8 cellular contexts compared by ENCODE assay signal in genomic region chr2:101307950-101308431, GRCh38. TPM values are rescaled to one million over a fixed set of nuclear protein-coding genes. Genes with fewer than 3 reads are reported as not detected.
DNase-seq lines count a peak whose midpoint lies in the region; TF ChIP-seq lines count a peak whose summit lies in the region.

No MANE protein-coding gene starts in this region.

- no peak overlapping the region for H3K27ac ChIP-seq in OCI-LY1 (ENCODE audit: low read depth, low read length, poor library complexity, severe bottlenecking)

- H3K36me3 ChIP-seq in OCI-LY1 (ENCODE audit: insufficient read depth, low read length) = no peaks in the 10 kb centered on the region

- no peaks in the 10 kb centered on the region for H4K20me1 ChIP-seq in OCI-LY1 (ENCODE audit: insufficient read depth, low read length)

- H3K9me3 Mint-ChIP-seq in HFFc6 = no peaks in the 10 kb centered on the region
- H3K9me3 Mint-ChIP-seq in immature natural killer cell = no peaks in the 10 kb centered on the region

- peak overlapping the region; percentile 75 for H3K4me3 ChIP-seq in OCI-LY1 (ENCODE audit: low read depth, low read length, poor library complexity, severe bottlenecking)
- H3K4me3 ChIP-seq in astrocyte of the cerebellum (ENCODE audit: low read depth, low read length) = peak overlapping the region; percentile 59

- H3K4me1 Mint-ChIP-seq in HFFc6 (ENCODE audit: low read depth) (peaks cover 52% of the 10 kb centered on the region), immature natural killer cell (peaks cover 84 to 89% of the 10 kb centered on the region in 2 donors)

- in situ Hi-C loops in GM13976 (cut with MboI; ENCODE audit: low sequenced_read_pairs, unreplicated experiment) = no loop called here
- in situ Hi-C loops in astrocyte of the cerebellum (cut with HindIII; ENCODE audit: low sequenced_read_pairs) = no loop called here

- peaks cover 52% of the 10 kb centered on the region for H3K4me1 ChIP-seq in OCI-LY1 (ENCODE audit: insufficient read depth, low read length, severe bottlenecking)

- no peaks in the 10 kb centered on the region for H3K9me2 ChIP-seq in OCI-LY1 (ENCODE audit: low read depth, low read length)

- peak; percentile 52 for DNase-seq in GM13976 (ENCODE audit: low spot score)
- DNase-seq in HFFc6 = no peak
- no peak for DNase-seq in astrocyte of the cerebellum (ENCODE audit: low read depth)
- DNase-seq in immature natural killer cell = no peak
- DNase-seq in stimulated activated CD4-positive, alpha-beta T cell treated with anti-CD3 and anti-CD28 coated beads, Interleukin-4, amount 100 ng/mL, for 24 hours = peak; percentile 33
- DNase-seq in GDM1 (lab: John Stamatoyannopoulos, UW) = no peak
- DNase-seq in putamen (ENCODE audit: low spot score) = no peak

- peak overlapping the region; percentile 90 for H3K4me3 Mint-ChIP-seq in HFFc6
- peak overlapping the region; percentile 91 to 99 (median 98) for H3K4me3 Mint-ChIP-seq in immature natural killer cell

- TF ChIP-seq CTCF in GM13976 (IDR thresholded peaks at IDR 0.05; ENCODE audit: borderline replicate concordance, control extremely low read depth, extremely low read depth, insufficient read depth, missing control alignments) (no peak), HFFc6 (IDR thresholded peaks at IDR 0.05) (no peak), OCI-LY1 (IDR thresholded peaks at IDR 0.05; ENCODE audit: low read length) (no peak), astrocyte of the cerebellum (IDR thresholded peaks at IDR 0.05; ENCODE audit: low read depth, low read length, missing control alignments) (no peak)

- H3K4me2 ChIP-seq in OCI-LY1 (ENCODE audit: low read length) = peak overlapping the region; percentile 68

- no peaks in the 10 kb centered on the region for H3K27me3 ChIP-seq in OCI-LY1 (ENCODE audit: insufficient read depth, low read length)

- 0 out of 2 replicates have a peak, but pooled peaks cover 6% of the 10 kb centered on the region for H3K36me3 Mint-ChIP-seq in HFFc6 (ENCODE audit: low read depth)
- H3K36me3 Mint-ChIP-seq in immature natural killer cell = peaks cover 0 to 3% (median 0%) of the 10 kb centered on the region in 3 donors

- H3K79me2 ChIP-seq in OCI-LY1 (ENCODE audit: insufficient read depth, low read length) = no peaks in the 10 kb centered on the region

- H3K27ac Mint-ChIP-seq in HFFc6 (peak overlapping the region; percentile 93), immature natural killer cell (peak overlapping the region; percentile 97 to 100 (median 100))

- H3K27me3 Mint-ChIP-seq in HFFc6 (ENCODE audit: insufficient read depth) (peaks cover 1% of the 10 kb centered on the region; the same call in 1 of the 2 replicates), immature natural killer cell (ENCODE audit: low read depth in 3 of 3) (peaks cover 9 to 26% (median 20%) of the 10 kb centered on the region in 3 donors)

- H2AFZ ChIP-seq in OCI-LY1 (ENCODE audit: low read length) = no peak overlapping the region

- H3K9me3 ChIP-seq in OCI-LY1 (ENCODE audit: low read length) = no peaks in the 10 kb centered on the region

- H3K9ac ChIP-seq in OCI-LY1 (ENCODE audit: low read length) = peak overlapping the region; percentile 77

- H3F3A ChIP-seq in OCI-LY1 (ENCODE audit: insufficient read depth, low read length) = no peaks in the 10 kb centered on the region

RNA-seq across cellular contexts. Expression of gene RNF149, which starts 0.5 kb away (rescaled TPM):
- 10 to 100 TPM; 24.6 to 33.4 (median 26.0) TPM for total RNA-seq in HFFc6 (2021; fragmentation: NEBNext Ultra II Directional; extraction: Animal tissue kit (Norgen Biotek cat#: 25700))
- polyA plus RNA-seq in immature natural killer cell = 10 to 100 TPM; 45.5 to 79.9 (median 50.9) TPM

RNA-seq across cellular contexts. Expression of gene CNOT11, which starts 55.3 kb away (rescaled TPM):
- total RNA-seq in HFFc6 (2021; fragmentation: NEBNext Ultra II Directional; extraction: Animal tissue kit (Norgen Biotek cat#: 25700)) = 10 to 100 TPM; 38.1 to 53.8 (median 43.0) TPM
- 10 to 100 TPM; 37.0 to 56.9 (median 39.3) TPM for polyA plus RNA-seq in immature natural killer cell

Comparison
In these comparisons a context has a peak if more than half of its experiments do, and no peak if none do; other contexts are left out.
1. DNase-seq: peak in GM13976 (single experiment) and stimulated activated CD4-positive, alpha-beta T cell treated with anti-CD3 and anti-CD28 coated beads, Interleukin-4, amount 100 ng/mL, for 24 hours (single experiment); none in HFFc6 (single experiment), astrocyte of the cerebellum (single experiment), immature natural killer cell (0 of 3), GDM1 (single experiment) and putamen (single experiment).